ENCODE assay signal across 28 cellular contexts in genomic region chr16:13988038-13988437, GRCh38.
"Had no signal": no experiment of that assay in that cellular context is flagged by ENCODE, and none has a peak within 500 bp of the region (broad histone marks: within the 10 kb centered on the region; RNA-seq: fewer than 3 reads in every experiment).

No MANE protein-coding gene starts in this region.

- H3K4me1 ChIP-seq: esophagus squamous epithelium, gastroesophageal sphincter had no signal

- H3K4me3 Mint-ChIP-seq: activated CD4-positive, alpha-beta memory T cell treated with anti-CD3 and anti-CD28 coated beads for 36 hours; activated CD4-positive, alpha-beta T cell treated with anti-CD3 and anti-CD28 coated beads for 36 hours; activated CD4-positive, alpha-beta T cell treated with anti-CD3 and anti-CD28 coated beads, Interleukin-2, amount 10 ng/mL, durations not matched to agents 24 days and 14 days; activated CD8-positive, alpha-beta T cell treated with anti-CD3 and anti-CD28 coated beads, Interleukin-2, amount 10 ng/mL, durations not matched to agents 7 days and 5 days; activated naive CD8-positive, alpha-beta T cell; activated T-cell treated with anti-CD3 and anti-CD28 coated beads, Interleukin-2, amount 50 U/mL, for 4 hours; activated T-helper 17 cell treated with anti-CD3 and anti-CD28 coated beads, Interleukin-2, amount 50 U/mL, for 72 hours; central memory CD8-positive, alpha-beta T cell; dendritic cell treated with granulocyte-macrophage colony-stimulating factor and Interleukin-4, amounts not matched to agents 40 ng/mL and 50 ng/mL, for 4 days; endodermal cell had no signal

- H3K4me1 Mint-ChIP-seq: activated CD4-positive, alpha-beta T cell treated with anti-CD3 and anti-CD28 coated beads for 36 hours; activated CD4-positive, alpha-beta T cell treated with anti-CD3 and anti-CD28 coated beads, Interleukin-2, amount 10 ng/mL, durations not matched to agents 24 days and 14 days; activated T-helper 17 cell treated with anti-CD3 and anti-CD28 coated beads, Interleukin-2, amount 50 U/mL, for 72 hours; central memory CD8-positive, alpha-beta T cell; endodermal cell had no signal

- H3K9me3 Mint-ChIP-seq: activated CD4-positive, alpha-beta memory T cell treated with anti-CD3 and anti-CD28 coated beads for 36 hours; activated CD4-positive, alpha-beta T cell treated with anti-CD3 and anti-CD28 coated beads, Interleukin-2, amount 10 ng/mL, durations not matched to agents 24 days and 14 days; activated T-cell treated with anti-CD3 and anti-CD28 coated beads, Interleukin-2, amount 50 U/mL, for 4 hours; activated T-helper 17 cell treated with anti-CD3 and anti-CD28 coated beads, Interleukin-2, amount 50 U/mL, for 72 hours; central memory CD8-positive, alpha-beta T cell; dendritic cell treated with granulocyte-macrophage colony-stimulating factor and Interleukin-4, amounts not matched to agents 40 ng/mL and 50 ng/mL, for 4 days had no signal

- H3K27me3 Mint-ChIP-seq: activated CD4-positive, alpha-beta T cell treated with anti-CD3 and anti-CD28 coated beads for 36 hours; activated CD4-positive, alpha-beta T cell treated with anti-CD3 and anti-CD28 coated beads, Interleukin-2, amount 10 ng/mL, durations not matched to agents 24 days and 14 days; activated T-helper 17 cell treated with anti-CD3 and anti-CD28 coated beads, Interleukin-2, amount 50 U/mL, for 72 hours had no signal

- ATAC-seq: activated CD4-positive, alpha-beta T cell treated with anti-CD3 and anti-CD28 coated beads for 36 hours; activated CD8-positive, alpha-beta T cell treated with anti-CD3 and anti-CD28 coated beads, Interleukin-2, amount 10 ng/mL, durations not matched to agents 7 days and 5 days; activated T-cell treated with anti-CD3 and anti-CD28 coated beads, Interleukin-2, amount 50 U/mL, for 4 hours; activated T-helper 17 cell treated with anti-CD3 and anti-CD28 coated beads, Interleukin-2, amount 50 U/mL, for 72 hours; gastroesophageal sphincter had no signal

- FAIRE-seq: astrocyte, bronchial epithelial cell had no signal

- DNase-seq: activated CD4-positive, alpha-beta memory T cell treated with anti-CD3 and anti-CD28 coated beads for 36 hours; activated CD4-positive, alpha-beta T cell treated with anti-CD3 and anti-CD28 coated beads for 36 hours; activated CD4-positive, alpha-beta T cell treated with anti-CD3 and anti-CD28 coated beads, Interleukin-2, amount 10 ng/mL, durations not matched to agents 24 days and 14 days; activated CD4-positive, CD25-positive, alpha-beta regulatory T cell; activated CD4-positive, CD25-positive, alpha-beta regulatory T cell treated with anti-CD3 and anti-CD28 coated beads, Interleukin-2, amount 50 U/mL, for 72 hours; activated CD8-positive, alpha-beta T cell treated with anti-CD3 and anti-CD28 coated beads, Interleukin-2, amount 10 ng/mL, durations not matched to agents 7 days and 5 days; activated effector memory CD4-positive, alpha-beta T cell treated with Interleukin-2 at 50 U/mL for 16 hours; activated gamma-delta T cell treated with Interleukin-2 at 50 U/mL for 16 hours; activated naive CD4-positive, alpha-beta T cell treated with anti-CD3 and anti-CD28 coated beads, Interleukin-2, amount 50 U/mL, for 16 hours; activated naive CD4-positive, alpha-beta T cell treated with Interleukin-2 at 50 U/mL for 16 hours; activated T-cell treated with anti-CD3 and anti-CD28 coated beads, Interleukin-2, amount 50 U/mL, for 4 hours; amniotic stem cell; anterior cingulate cortex; brain microvascular endothelial cell; dorsolateral prefrontal cortex; effector memory CD4-positive, alpha-beta T cell; endodermal cell; esophagus squamous epithelium; foreskin melanocyte; T-helper 2 cell had no signal

- H3K36me3 ChIP-seq: brain microvascular endothelial cell, esophagus squamous epithelium, gastroesophageal sphincter had no signal

- H3K4me3 ChIP-seq: coronary artery, dorsolateral prefrontal cortex, esophagus squamous epithelium, gastroesophageal sphincter had no signal

- H3K27me3 ChIP-seq: brain microvascular endothelial cell, dorsolateral prefrontal cortex, esophagus squamous epithelium, gastroesophageal sphincter had no signal

- H3K27ac ChIP-seq: brain microvascular endothelial cell, coronary artery, dorsolateral prefrontal cortex, esophagus squamous epithelium, gastroesophageal sphincter had no signal

- H3K9me3 ChIP-seq: esophagus squamous epithelium had no signal

- H3K36me3 Mint-ChIP-seq: activated CD4-positive, alpha-beta memory T cell treated with anti-CD3 and anti-CD28 coated beads for 36 hours; activated naive CD8-positive, alpha-beta T cell had no signal

- H3K27ac Mint-ChIP-seq: activated CD4-positive, alpha-beta memory T cell treated with anti-CD3 and anti-CD28 coated beads for 36 hours; activated CD4-positive, alpha-beta T cell treated with anti-CD3 and anti-CD28 coated beads for 36 hours; activated CD4-positive, alpha-beta T cell treated with anti-CD3 and anti-CD28 coated beads, Interleukin-2, amount 10 ng/mL, durations not matched to agents 24 days and 14 days; activated CD8-positive, alpha-beta T cell treated with anti-CD3 and anti-CD28 coated beads, Interleukin-2, amount 10 ng/mL, durations not matched to agents 7 days and 5 days; activated naive CD8-positive, alpha-beta T cell; activated T-helper 17 cell treated with anti-CD3 and anti-CD28 coated beads, Interleukin-2, amount 50 U/mL, for 72 hours; dendritic cell treated with granulocyte-macrophage colony-stimulating factor and Interleukin-4, amounts not matched to agents 40 ng/mL and 50 ng/mL, for 4 days; endodermal cell had no signal
